Comparison of ENCODE assay signal across 2 cellular contexts in the genomic region with DNA sequence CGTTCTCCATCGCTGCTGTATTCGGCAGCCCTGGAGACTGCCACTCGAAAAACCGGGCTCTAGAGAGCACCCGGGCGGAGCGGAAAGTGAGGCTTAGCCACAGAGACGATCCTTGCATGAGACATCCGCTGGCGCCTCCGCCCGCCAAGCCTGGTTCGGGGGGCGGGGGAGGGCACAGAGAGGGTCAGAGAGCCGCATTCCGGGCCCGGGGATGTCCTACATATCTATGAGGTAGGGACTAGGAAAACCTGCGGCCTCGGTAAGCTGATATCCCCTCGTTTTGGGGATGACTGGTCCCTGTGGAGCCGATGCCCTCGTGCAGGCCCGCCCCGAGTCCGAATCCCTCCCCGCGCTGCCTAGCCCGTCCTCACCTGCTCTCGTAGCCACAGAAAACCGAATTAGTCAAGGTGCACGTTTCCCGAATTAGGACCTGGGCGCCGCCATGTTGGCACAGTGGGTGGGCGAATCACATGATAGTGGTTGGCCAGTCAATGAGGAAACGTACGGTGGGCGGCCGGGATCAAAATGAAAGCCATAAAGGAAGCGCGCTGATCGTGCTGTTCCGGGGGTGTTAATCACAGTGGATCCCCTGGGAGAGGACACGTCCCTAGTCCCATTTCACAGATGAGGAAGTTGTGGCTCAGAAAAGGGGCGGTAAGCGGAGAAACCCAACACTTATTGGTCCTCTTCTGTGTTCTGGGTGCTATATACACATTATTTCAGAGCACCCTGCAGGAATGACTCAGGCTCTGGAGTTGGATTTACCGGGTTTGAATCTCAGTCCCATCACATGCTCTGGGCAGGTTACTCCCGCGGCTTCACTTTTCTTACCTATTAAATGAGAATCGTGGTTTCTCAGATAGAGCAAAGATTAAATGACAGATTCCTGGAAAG.
TF ChIP-seq lines count a peak whose summit lies in the region.

TSS of gene TRMT1 (minus strand) at position 459 of the 894 bp plus-strand sequence. CDS start at position 118, 341 bp downstream.

TF ChIP-seq in A549, 52 proteins besides CTCF, POLR2A, EP300 and RAD21 (continued from another document):
- TF ChIP-seq, protein P1, sequence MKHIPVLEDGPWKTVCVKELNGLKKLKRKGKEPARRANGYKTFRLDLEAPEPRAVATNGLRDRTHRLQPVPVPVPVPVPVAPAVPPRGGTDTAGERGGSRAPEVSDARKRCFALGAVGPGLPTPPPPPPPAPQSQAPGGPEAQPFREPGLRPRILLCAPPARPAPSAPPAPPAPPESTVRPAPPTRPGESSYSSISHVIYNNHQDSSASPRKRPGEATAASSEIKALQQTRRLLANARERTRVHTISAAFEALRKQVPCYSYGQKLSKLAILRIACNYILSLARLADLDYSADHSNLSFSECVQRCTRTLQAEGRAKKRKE (CRISPR knock-in tag; IDR thresholded peaks at IDR 0.05; ENCODE audit: low read depth), result no peak

TF ChIP-seq in H1, 55 proteins besides CTCF, POLR2A, EP300 and RAD21 (continued from another document):
- TF ChIP-seq JUND (IDR thresholded peaks at IDR 0.05; ENCODE audit: low read length), result no peak
- TF ChIP-seq KDM1A (IDR thresholded peaks at IDR 0.05; ENCODE audit: borderline replicate concordance, low read length), result peak; percentile 99
- TF ChIP-seq GTF2F1 (IDR thresholded peaks at IDR 0.05; ENCODE audit: borderline replicate concordance, low read depth, low read length), result 0 out of 2 replicates have a peak, but pooled peaks have one; percentile 50
- no peak for TF ChIP-seq POU5F1 (IDR thresholded peaks at IDR 0.05; ENCODE audit: low read depth, low read length)
- 0 out of 2 replicates have a peak, but pooled peaks have one; percentile 50 for TF ChIP-seq ATF3 (IDR thresholded peaks at IDR 0.05; ENCODE audit: insufficient read depth, low read depth, low read length)
TF ChIP-seq in H1: peak in this region for 22.
